ENCODE assay signal across 12 cellular contexts in the genomic region with DNA sequence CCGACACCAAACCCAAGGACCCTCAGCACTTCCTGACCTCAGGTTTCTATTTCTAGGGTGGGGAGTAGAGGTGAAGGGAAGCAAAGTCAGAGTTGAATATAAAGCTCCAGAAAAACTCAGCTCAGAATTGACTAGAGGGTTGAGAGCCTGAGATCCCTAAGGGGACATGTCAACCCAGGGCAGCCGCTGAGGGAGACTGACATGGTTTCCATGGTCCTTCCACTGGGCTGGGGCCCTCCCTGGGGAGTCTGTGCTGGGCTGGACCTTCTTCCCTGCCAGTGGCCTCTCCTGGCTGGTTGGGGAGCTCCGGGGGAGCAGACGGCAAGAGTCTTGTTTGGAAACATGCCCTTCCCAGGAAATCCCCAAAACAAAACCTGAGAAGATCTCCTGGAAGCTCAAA.
DNase-seq lines count a peak whose midpoint lies in the region; ATAC-seq, FAIRE-seq and TF ChIP-seq lines count a peak whose summit lies in the region.
"Had no signal": no experiment of that assay in that cellular context is flagged by ENCODE, and none has a peak within 500 bp of the region (broad histone marks: within the 10 kb centered on the region; RNA-seq: fewer than 3 reads in every experiment).

No MANE protein-coding gene starts in this region.

- peak overlapping the region; percentile 97 for H3K27ac Mint-ChIP-seq in activated CD4-positive, alpha-beta T cell treated with anti-CD3 and anti-CD28 coated beads, Interleukin-2, amount 10 ng/mL, durations not matched to agents 24 days and 14 days

- H3K27ac ChIP-seq in GM12878 (ENCODE audit: control insufficient read depth, insufficient read depth) (no peak overlapping the region), testis (peak overlapping the region; percentile 2 to 68), mammary epithelial cell (ENCODE audit: insufficient read depth, low read depth, low read length) (no peak overlapping the region)

- FAIRE-seq in GM12878 (lab: Jason Lieb, UNC), result no peak

- POLR2A ChIA-PET in GM12878 (lab: Charles Lee), result interaction anchor here (0.6 kb wide), 1 partner anchor 206 kb away, joined by 3 read pairs; no protein-coding TSS in a partner anchor

- no peaks in the 10 kb centered on the region for H3K36me3 ChIP-seq in GM12878 (ENCODE audit: control insufficient read depth in 2 of 2, insufficient read depth in 2 of 2, low read length in 1 of 2)
- H3K36me3 ChIP-seq in mucosa of descending colon (ENCODE audit: low read depth), result no peaks in the 10 kb centered on the region
- no peaks in the 10 kb centered on the region for H3K36me3 ChIP-seq in testis (ENCODE audit: low read depth, missing control alignments)
- no peaks in the 10 kb centered on the region for H3K36me3 ChIP-seq in mammary epithelial cell (ENCODE audit: insufficient read depth, low read length)

- ATAC-seq in GM12878 (no peak), mucosa of descending colon (no peak)

- H3K4me3 ChIP-seq in GM12878, result no peak overlapping the region
- H3K4me3 ChIP-seq in mucosa of descending colon, result no peak overlapping the region
- no peak overlapping the region for H3K4me3 ChIP-seq in testis
- H3K4me3 ChIP-seq in mammary epithelial cell (replicated peaks in 1 of 3; ENCODE audit: insufficient read depth in 1 of 3, low read depth in 2 of 3, low read length in 3 of 3), result no peak overlapping the region

- no peak overlapping the region for H2AFZ ChIP-seq in GM12878 (ENCODE audit: control insufficient read depth, low read depth, low read length)
- H2AFZ ChIP-seq in mammary epithelial cell (ENCODE audit: low read depth, low read length), result no peak overlapping the region

- RAD21 ChIA-PET in GM12878 (lab: Charles Lee; ENCODE audit: unreplicated experiment), result no interaction called here

- H3K9me3 ChIP-seq in GM12878 (replicated peaks; ENCODE audit: control insufficient read depth, insufficient read depth, low read length) (no peaks in the 10 kb centered on the region), mucosa of descending colon (no peaks in the 10 kb centered on the region), testis (no peaks in the 10 kb centered on the region), mammary epithelial cell (replicated peaks; ENCODE audit: insufficient read depth, low read length) (no peaks in the 10 kb centered on the region)

- no peaks in the 10 kb centered on the region for H3K36me3 Mint-ChIP-seq in activated CD4-positive, alpha-beta T cell treated with anti-CD3 and anti-CD28 coated beads, Interleukin-2, amount 10 ng/mL, durations not matched to agents 24 days and 14 days (ENCODE audit: low read depth)

- TF ChIP-seq CTCF in GM12878 (IDR thresholded peaks at IDR 0.05 in 2 of 3, conservative IDR thresholded peaks at IDR 0.05 in 1 of 3; ENCODE audit: control insufficient read depth in 2 of 3, extremely low read depth in 1 of 3, insufficient read depth in 1 of 3, low read depth in 3 of 3, low read length in 3 of 3) (no peak), mucosa of descending colon (IDR thresholded peaks at IDR 0.05) (no peak), testis (IDR thresholded peaks at IDR 0.05) (no peak), GM10266 (IDR thresholded peaks at IDR 0.05; ENCODE audit: control insufficient read depth, insufficient read depth, low read depth, missing control alignments) (no peak), mammary epithelial cell (conservative IDR thresholded peaks at IDR 0.05 in 1 of 2, IDR thresholded peaks at IDR 0.05 in 1 of 2; ENCODE audit: extremely low read depth in 1 of 2, insufficient read depth in 1 of 2, low read depth in 1 of 2, low read length in 2 of 2) (no peak)

- TF ChIP-seq POLR2A in GM12878 (IDR thresholded peaks at IDR 0.05; ENCODE audit: low read depth, low read length) (no peak), testis (IDR thresholded peaks at IDR 0.05) (no peak)

- 48% methylated on average over 4 of the region's 4 CpGs for WGBS in GM12878 (ENCODE audit: insufficient coverage, insufficient replicate concordance, low lambda C conversion rate, missing lambda C conversion rate)
- WGBS in testis, 2 donors, result 57 to 58% methylated on average over 4 of the region's 4 CpGs
- 67% methylated on average over 3 of the region's 4 CpGs for WGBS in mammary epithelial cell (ENCODE audit: low coverage, missing lambda C conversion rate)

- H3K4me3 Mint-ChIP-seq in activated CD4-positive, alpha-beta T cell treated with anti-CD3 and anti-CD28 coated beads, Interleukin-2, amount 10 ng/mL, durations not matched to agents 24 days and 14 days, result peak overlapping the region; percentile 86

- no peak for TF ChIP-seq EP300 in GM12878 (IDR thresholded peaks at IDR 0.05; ENCODE audit: borderline replicate concordance in 1 of 2, control insufficient read depth in 1 of 2, low read depth in 2 of 2, low read length in 2 of 2)

- no peaks in the 10 kb centered on the region for H3K79me2 ChIP-seq in GM12878 (ENCODE audit: control insufficient read depth, insufficient read depth, low read length)
- no peaks in the 10 kb centered on the region for H3K79me2 ChIP-seq in mammary epithelial cell (ENCODE audit: insufficient read depth, low read length)

- H3K9ac ChIP-seq in GM12878 (ENCODE audit: control insufficient read depth, insufficient read depth, low read length) (no peak overlapping the region), mammary epithelial cell (ENCODE audit: insufficient read depth, low read length) (no peak overlapping the region)

- no TSS peak for BruUV-seq in GM12878 (replicated peaks; lab: Mats Ljungman, UMichigan)
- BruUV-seq in mammary epithelial cell (replicated peaks; lab: Mats Ljungman, UMichigan), result no TSS peak

- no peaks in the 10 kb centered on the region; a peak in 1 of 4 replicates for H3K27me3 ChIP-seq in GM12878 (replicated peaks in 1 of 2; ENCODE audit: control insufficient read depth in 2 of 2, insufficient read depth in 2 of 2, low read length in 1 of 2)
- no peaks in the 10 kb centered on the region for H3K27me3 ChIP-seq in testis
- H3K27me3 ChIP-seq in mammary epithelial cell (ENCODE audit: insufficient read depth, low read length), result peaks cover 2% of the 10 kb centered on the region

- intact Hi-C loops in activated CD4-positive, alpha-beta T cell treated with anti-CD3 and anti-CD28 coated beads, Interleukin-2, amount 10 ng/mL, durations not matched to agents 24 days and 14 days (cut with micrococcal nuclease), result no loop called here
- intact Hi-C loops in GM12878 (cut with micrococcal nuclease; ENCODE audit: unreplicated experiment) (no loop called here), mucosa of descending colon (cut with DNase I, micrococcal nuclease) (no loop called here), testis (cut with DNase I; ENCODE audit: low total_unique reads) (no loop called here), mammary epithelial cell (cut with micrococcal nuclease) (no loop called here)

- H4K20me1 ChIP-seq in GM12878 (ENCODE audit: control insufficient read depth, insufficient read depth) (no peaks in the 10 kb centered on the region), mammary epithelial cell (ENCODE audit: insufficient read depth, low read length) (no peaks in the 10 kb centered on the region)

- H3K9me3 Mint-ChIP-seq in activated CD4-positive, alpha-beta T cell treated with anti-CD3 and anti-CD28 coated beads, Interleukin-2, amount 10 ng/mL, durations not matched to agents 24 days and 14 days, result no peaks in the 10 kb centered on the region

- dilution Hi-C loops in mammary epithelial cell (cut with HindIII; ENCODE audit: low sequenced_read_pairs), result no loop called here

- peaks cover 22% of the 10 kb centered on the region for H3K4me1 ChIP-seq in GM12878 (ENCODE audit: control insufficient read depth, insufficient read depth, low read length)
- peaks cover 4% of the 10 kb centered on the region for H3K4me1 ChIP-seq in mucosa of descending colon (ENCODE audit: low read depth)
- peaks cover 10% of the 10 kb centered on the region for H3K4me1 ChIP-seq in testis
- no peaks in the 10 kb centered on the region for H3K4me1 ChIP-seq in mammary epithelial cell (ENCODE audit: insufficient read depth, low read length)

- in situ Hi-C loops in GM12878 (cut with MboI), result no loop called here
- in situ Hi-C loops in mammary epithelial cell (cut with MboI; ENCODE audit: low sequenced_read_pairs in 2 of 2), result no loop called here

- SMC1A ChIA-PET in GM12878 (lab: Charles Lee; ENCODE audit: uncharacterized antibody, unreplicated experiment), result no interaction called here

- CTCF ChIA-PET in GM12878 (lab: Yijun Ruan, JAX) (interaction anchor here (1.6 to 2.6 kb wide), 4 partner anchors 152 to 420 kb away, joined by 3 to 12 read pairs (median 7); no protein-coding TSS in a partner anchor), mammary epithelial cell (lab: Charles Lee; ENCODE audit: low non-redundant PET) (no interaction called here)

- H3K4me1 Mint-ChIP-seq in activated CD4-positive, alpha-beta T cell treated with anti-CD3 and anti-CD28 coated beads, Interleukin-2, amount 10 ng/mL, durations not matched to agents 24 days and 14 days, result peaks cover 48% of the 10 kb centered on the region

- no peak for TF ChIP-seq RAD21 in GM12878 (IDR thresholded peaks at IDR 0.05; ENCODE audit: insufficient read depth, low read depth, low read length)

- DNase-seq in activated CD4-positive, alpha-beta T cell treated with anti-CD3 and anti-CD28 coated beads, Interleukin-2, amount 10 ng/mL, durations not matched to agents 24 days and 14 days, result no peak
- no peak for DNase-seq in activated CD4-positive, alpha-beta T cell treated with anti-CD3 and anti-CD28 coated beads for 4 hours
- DNase-seq in GM12878 (ENCODE audit: low read depth, low spot score) (no peak), mucosa of descending colon (peak; percentile 1 to 53 (median 21)), testis (peak; percentile 11), GM10266 (ENCODE audit: extremely low spot score) (no peak), mammary epithelial cell (no peak)
- no peak for DNase-seq in activated effector memory CD4-positive, alpha-beta T cell treated with Interleukin-2 at 50 U/mL for 16 hours
- DNase-seq: ACHN; NCI-H1417 treated with DMSO at 0.1 percent for 48 hours; occipital lobe; stimulated activated naive CD4-positive, alpha-beta T cell had no signal

- no peaks in the 10 kb centered on the region for H3K27me3 Mint-ChIP-seq in activated CD4-positive, alpha-beta T cell treated with anti-CD3 and anti-CD28 coated beads, Interleukin-2, amount 10 ng/mL, durations not matched to agents 24 days and 14 days

- H3K4me2 ChIP-seq in GM12878 (ENCODE audit: control insufficient read depth, insufficient read depth), result 0 out of 2 replicates have a peak overlapping the region, but pooled peaks have one; percentile 9
- H3K4me2 ChIP-seq in mammary epithelial cell (ENCODE audit: insufficient read depth, low read depth, low read length), result no peak overlapping the region

Comparison
In these comparisons a context has a peak if more than half of its experiments do, and no peak if none do; other contexts are left out.
1. DNase-seq: peak in mucosa of descending colon (3 of 3) and testis (single experiment); none in activated CD4-positive, alpha-beta T cell treated with anti-CD3 and anti-CD28 coated beads, Interleukin-2, amount 10 ng/mL, durations not matched to agents 24 days and 14 days (single experiment), activated CD4-positive, alpha-beta T cell treated with anti-CD3 and anti-CD28 coated beads for 4 hours (0 of 2), GM12878 (single experiment), activated effector memory CD4-positive, alpha-beta T cell treated with Interleukin-2 at 50 U/mL for 16 hours (single experiment), GM10266 (single experiment) and mammary epithelial cell (single experiment).
2. H3K27ac ChIP-seq: peak in testis (2 of 2); none in GM12878 (single experiment) and mammary epithelial cell (single experiment).